1 cellular context compared by ENCODE assay signal in the genomic region with DNA sequence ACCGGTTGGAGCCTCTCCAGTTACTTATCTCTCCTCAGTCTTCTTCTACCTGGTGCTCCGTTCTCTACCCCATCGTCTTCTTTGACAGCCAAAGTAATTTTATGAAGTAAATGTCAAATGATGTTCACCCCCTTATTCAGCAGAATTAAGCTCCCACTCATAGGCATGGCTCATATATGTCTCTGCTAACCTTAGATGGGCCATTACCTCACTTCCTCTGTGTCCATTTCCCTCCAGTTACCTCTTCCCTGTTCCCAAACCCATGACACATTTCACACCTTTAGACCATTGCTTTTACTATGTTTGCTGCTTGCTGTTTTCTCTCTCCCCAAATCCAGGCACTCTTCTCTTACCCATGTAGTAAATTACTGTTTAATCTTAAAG.
TF ChIP-seq lines count a peak whose summit lies in the region.

No MANE protein-coding gene starts in this region.

TF ChIP-seq in HepG2, 621 proteins besides CTCF, POLR2A, EP300 and RAD21:
- no peak for TF ChIP-seq ZNF547 (CRISPR knock-in tag; IDR thresholded peaks at IDR 0.05)
- TF ChIP-seq ZNF496 (CRISPR knock-in tag; IDR thresholded peaks at IDR 0.05; ENCODE audit: insufficient replicate concordance), result no peak
- TF ChIP-seq ISX (CRISPR knock-in tag; conservative IDR thresholded peaks at IDR 0.05), result no peak
- no peak for TF ChIP-seq POGZ (CRISPR knock-in tag; IDR thresholded peaks at IDR 0.05)
- TF ChIP-seq, protein P1, sequence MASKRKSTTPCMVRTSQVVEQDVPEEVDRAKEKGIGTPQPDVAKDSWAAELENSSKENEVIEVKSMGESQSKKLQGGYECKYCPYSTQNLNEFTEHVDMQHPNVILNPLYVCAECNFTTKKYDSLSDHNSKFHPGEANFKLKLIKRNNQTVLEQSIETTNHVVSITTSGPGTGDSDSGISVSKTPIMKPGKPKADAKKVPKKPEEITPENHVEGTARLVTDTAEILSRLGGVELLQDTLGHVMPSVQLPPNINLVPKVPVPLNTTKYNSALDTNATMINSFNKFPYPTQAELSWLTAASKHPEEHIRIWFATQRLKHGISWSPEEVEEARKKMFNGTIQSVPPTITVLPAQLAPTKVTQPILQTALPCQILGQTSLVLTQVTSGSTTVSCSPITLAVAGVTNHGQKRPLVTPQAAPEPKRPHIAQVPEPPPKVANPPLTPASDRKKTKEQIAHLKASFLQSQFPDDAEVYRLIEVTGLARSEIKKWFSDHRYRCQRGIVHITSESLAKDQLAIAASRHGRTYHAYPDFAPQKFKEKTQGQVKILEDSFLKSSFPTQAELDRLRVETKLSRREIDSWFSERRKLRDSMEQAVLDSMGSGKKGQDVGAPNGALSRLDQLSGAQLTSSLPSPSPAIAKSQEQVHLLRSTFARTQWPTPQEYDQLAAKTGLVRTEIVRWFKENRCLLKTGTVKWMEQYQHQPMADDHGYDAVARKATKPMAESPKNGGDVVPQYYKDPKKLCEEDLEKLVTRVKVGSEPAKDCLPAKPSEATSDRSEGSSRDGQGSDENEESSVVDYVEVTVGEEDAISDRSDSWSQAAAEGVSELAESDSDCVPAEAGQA (IDR thresholded peaks at IDR 0.05; ENCODE audit: low read depth), result no peak
- TF ChIP-seq, protein P1 (CRISPR knock-in tag; IDR thresholded peaks at IDR 0.05; ENCODE audit: borderline replicate concordance), result no peak
- TF ChIP-seq ZNF460 (CRISPR knock-in tag; IDR thresholded peaks at IDR 0.05; ENCODE audit: borderline replicate concordance), result no peak
TF ChIP-seq in HepG2: peak in this region for 0.
